ENCODE assay signal across 1 cellular context in genomic region chr1:1893291-1893985, GRCh38.
TF ChIP-seq lines count a peak whose summit lies in the region.

No MANE protein-coding gene starts in this region.

TF ChIP-seq in WTC11, 78 proteins besides CTCF, POLR2A, EP300 and RAD21 (continued from another document):
- TF ChIP-seq FOXJ3 (CRISPR knock-in tag; IDR thresholded peaks at IDR 0.05; ENCODE audit: borderline replicate concordance) (no peak), ZNF425 (CRISPR knock-in tag; conservative IDR thresholded peaks at IDR 0.05) (no peak), NFYB (CRISPR knock-in tag; conservative IDR thresholded peaks at IDR 0.05; ENCODE audit: low read depth) (no peak), IRF2 (CRISPR knock-in tag; IDR thresholded peaks at IDR 0.05; ENCODE audit: borderline replicate concordance, low read depth) (no peak), USF1 (CRISPR knock-in tag; IDR thresholded peaks at IDR 0.05) (no peak), CDX4 (CRISPR knock-in tag; IDR thresholded peaks at IDR 0.05; ENCODE audit: borderline replicate concordance) (no peak), ATF6 (CRISPR knock-in tag; IDR thresholded peaks at IDR 0.05) (no peak), ATF3 (CRISPR knock-in tag; conservative IDR thresholded peaks at IDR 0.05) (no peak), TEAD1 (CRISPR knock-in tag; IDR thresholded peaks at IDR 0.05) (no peak), ZNF317 (CRISPR knock-in tag; IDR thresholded peaks at IDR 0.05; ENCODE audit: borderline replicate concordance, low read depth) (no peak)
